1 cellular context compared by ENCODE assay signal in genomic region chr5:80654391-80655230, GRCh38.
TF ChIP-seq lines count a peak whose summit lies in the region.

DHFR (minus strand) TSS chr5:80654983; CDS start chr5:80654489, 494 bp downstream.
MSH3 (plus strand) TSS chr5:80654652; CDS start chr5:80654728, 76 bp downstream.

TF ChIP-seq in GM12878, 131 proteins besides CTCF, POLR2A, EP300 and RAD21 (continued from another document and continues in another):
- TF ChIP-seq BRCA1 (IDR thresholded peaks at IDR 0.05; ENCODE audit: low read depth, low read length) (no peak), RUNX3 (IDR thresholded peaks at IDR 0.05; ENCODE audit: low read length) (peak; percentile 55), SIN3A (IDR thresholded peaks at IDR 0.05; ENCODE audit: low read depth, low read length) (peak; percentile 96), SP1 (IDR thresholded peaks at IDR 0.05; ENCODE audit: low read depth, low read length) (peak; percentile 50), ZNF274 (IDR thresholded peaks at IDR 0.05; ENCODE audit: insufficient read depth, insufficient read length) (no peak), STAT3 (IDR thresholded peaks at IDR 0.05; ENCODE audit: low read depth, low read length) (no peak), RB1 (IDR thresholded peaks at IDR 0.05; ENCODE audit: borderline replicate concordance) (peak; percentile 88; the same call in 1 of the 2 replicates), EZH2 (IDR thresholded peaks at IDR 0.05; ENCODE audit: borderline replicate concordance, control insufficient read depth, low read depth, low read length) (no peak), ZSCAN29 (IDR thresholded peaks at IDR 0.05) (0 out of 2 replicates have a peak, but pooled peaks have one; percentile 8), HCFC1 (IDR thresholded peaks at IDR 0.05; ENCODE audit: low read length) (0 out of 2 replicates have a peak, but pooled peaks have one; percentile 8), STAT1 (conservative IDR thresholded peaks at IDR 0.05) (no peak), ZNF622 (IDR thresholded peaks at IDR 0.05) (no peak), SUPT20H (IDR thresholded peaks at IDR 0.05; ENCODE audit: borderline replicate concordance, control insufficient read depth, low read depth, low read length) (no peak), NBN (IDR thresholded peaks at IDR 0.05) (no peak; the same call in 1 of the 2 replicates), GABPA (IDR thresholded peaks at IDR 0.05; ENCODE audit: low read depth) (peak; percentile 78), NR2C2 (IDR thresholded peaks at IDR 0.05; ENCODE audit: borderline replicate concordance, control insufficient read depth, insufficient read length, low read depth) (no peak), CBX5 (IDR thresholded peaks at IDR 0.05; ENCODE audit: low read depth) (peak; percentile 38; the same call in 1 of the 2 replicates), KDM1A (IDR thresholded peaks at IDR 0.05; ENCODE audit: borderline replicate concordance) (no peak), SREBF1 (IDR thresholded peaks at IDR 0.05; ENCODE audit: low read length) (no peak), ZBTB11 (CRISPR knock-in tag; IDR thresholded peaks at IDR 0.05) (no peak), CREB1 (IDR thresholded peaks at IDR 0.05; ENCODE audit: low read depth) (0 out of 2 replicates have a peak, but pooled peaks have one; percentile 9), ZNF207 (IDR thresholded peaks at IDR 0.05; ENCODE audit: borderline replicate concordance) (no peak; the same call in 1 of the 2 replicates), NRF1 (conservative IDR thresholded peaks at IDR 0.05; ENCODE audit: low read depth, low read length) (no peak), TBL1XR1 (IDR thresholded peaks at IDR 0.05; ENCODE audit: low read depth, low read length) (no peak), TARDBP (IDR thresholded peaks at IDR 0.05; ENCODE audit: borderline replicate concordance) (no peak), CBFB (IDR thresholded peaks at IDR 0.05; ENCODE audit: low read depth) (peak; percentile 15; the same call in 1 of the 2 replicates), RBBP5 (conservative IDR thresholded peaks at IDR 0.05) (no peak), PAX8 (IDR thresholded peaks at IDR 0.05) (no peak), ZBED1 (IDR thresholded peaks at IDR 0.05; ENCODE audit: borderline replicate concordance) (no peak), RELA (IDR thresholded peaks at IDR 0.05; ENCODE audit: borderline replicate concordance, partially characterized antibody) (no peak), YBX1 (IDR thresholded peaks at IDR 0.05) (no peak), BMI1 (IDR thresholded peaks at IDR 0.05; ENCODE audit: borderline replicate concordance) (no peak), KLF5 (IDR thresholded peaks at IDR 0.05; ENCODE audit: partially characterized antibody) (no peak), ZNF687 (IDR thresholded peaks at IDR 0.05) (peak; percentile 70; the same call in 1 of the 2 replicates), NR2F1 (conservative IDR thresholded peaks at IDR 0.05) (peak; percentile 88), ZNF384 (IDR thresholded peaks at IDR 0.05; ENCODE audit: borderline replicate concordance, low read depth, low read length) (no peak), POLR2AphosphoS2 (IDR thresholded peaks at IDR 0.05; ENCODE audit: low read depth, low read length) (peak; percentile 85), POLR2AphosphoS5 (IDR thresholded peaks at IDR 0.05; ENCODE audit: low read length) (peak; percentile 93)
- TF ChIP-seq, protein P1, sequence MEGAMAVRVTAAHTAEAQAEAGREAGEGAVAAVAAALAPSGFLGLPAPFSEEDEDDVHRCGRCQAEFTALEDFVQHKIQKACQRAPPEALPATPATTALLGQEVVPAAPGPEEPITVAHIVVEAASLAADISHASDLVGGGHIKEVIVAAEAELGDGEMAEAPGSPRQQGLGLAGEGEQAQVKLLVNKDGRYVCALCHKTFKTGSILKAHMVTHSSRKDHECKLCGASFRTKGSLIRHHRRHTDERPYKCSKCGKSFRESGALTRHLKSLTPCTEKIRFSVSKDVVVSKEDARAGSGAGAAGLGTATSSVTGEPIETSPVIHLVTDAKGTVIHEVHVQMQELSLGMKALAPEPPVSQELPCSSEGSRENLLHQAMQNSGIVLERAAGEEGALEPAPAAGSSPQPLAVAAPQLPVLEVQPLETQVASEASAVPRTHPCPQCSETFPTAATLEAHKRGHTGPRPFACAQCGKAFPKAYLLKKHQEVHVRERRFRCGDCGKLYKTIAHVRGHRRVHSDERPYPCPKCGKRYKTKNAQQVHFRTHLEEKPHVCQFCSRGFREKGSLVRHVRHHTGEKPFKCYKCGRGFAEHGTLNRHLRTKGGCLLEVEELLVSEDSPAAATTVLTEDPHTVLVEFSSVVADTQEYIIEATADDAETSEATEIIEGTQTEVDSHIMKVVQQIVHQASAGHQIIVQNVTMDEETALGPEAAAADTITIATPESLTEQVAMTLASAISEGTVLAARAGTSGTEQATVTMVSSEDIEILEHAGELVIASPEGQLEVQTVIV (IDR thresholded peaks at IDR 0.05; ENCODE audit: borderline replicate concordance, partially characterized antibody), result no peak
- TF ChIP-seq, protein P2, sequence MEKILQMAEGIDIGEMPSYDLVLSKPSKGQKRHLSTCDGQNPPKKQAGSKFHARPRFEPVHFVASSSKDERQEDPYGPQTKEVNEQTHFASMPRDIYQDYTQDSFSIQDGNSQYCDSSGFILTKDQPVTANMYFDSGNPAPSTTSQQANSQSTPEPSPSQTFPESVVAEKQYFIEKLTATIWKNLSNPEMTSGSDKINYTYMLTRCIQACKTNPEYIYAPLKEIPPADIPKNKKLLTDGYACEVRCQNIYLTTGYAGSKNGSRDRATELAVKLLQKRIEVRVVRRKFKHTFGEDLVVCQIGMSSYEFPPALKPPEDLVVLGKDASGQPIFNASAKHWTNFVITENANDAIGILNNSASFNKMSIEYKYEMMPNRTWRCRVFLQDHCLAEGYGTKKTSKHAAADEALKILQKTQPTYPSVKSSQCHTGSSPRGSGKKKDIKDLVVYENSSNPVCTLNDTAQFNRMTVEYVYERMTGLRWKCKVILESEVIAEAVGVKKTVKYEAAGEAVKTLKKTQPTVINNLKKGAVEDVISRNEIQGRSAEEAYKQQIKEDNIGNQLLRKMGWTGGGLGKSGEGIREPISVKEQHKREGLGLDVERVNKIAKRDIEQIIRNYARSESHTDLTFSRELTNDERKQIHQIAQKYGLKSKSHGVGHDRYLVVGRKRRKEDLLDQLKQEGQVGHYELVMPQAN (conservative IDR thresholded peaks at IDR 0.05), result peak; percentile 99
- TF ChIP-seq, protein P3, sequence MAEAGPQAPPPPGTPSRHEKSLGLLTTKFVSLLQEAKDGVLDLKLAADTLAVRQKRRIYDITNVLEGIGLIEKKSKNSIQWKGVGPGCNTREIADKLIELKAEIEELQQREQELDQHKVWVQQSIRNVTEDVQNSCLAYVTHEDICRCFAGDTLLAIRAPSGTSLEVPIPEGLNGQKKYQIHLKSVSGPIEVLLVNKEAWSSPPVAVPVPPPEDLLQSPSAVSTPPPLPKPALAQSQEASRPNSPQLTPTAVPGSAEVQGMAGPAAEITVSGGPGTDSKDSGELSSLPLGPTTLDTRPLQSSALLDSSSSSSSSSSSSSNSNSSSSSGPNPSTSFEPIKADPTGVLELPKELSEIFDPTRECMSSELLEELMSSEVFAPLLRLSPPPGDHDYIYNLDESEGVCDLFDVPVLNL (IDR thresholded peaks at IDR 0.05; ENCODE audit: low read depth, low read length), result peak; percentile 68
- TF ChIP-seq, protein P4, sequence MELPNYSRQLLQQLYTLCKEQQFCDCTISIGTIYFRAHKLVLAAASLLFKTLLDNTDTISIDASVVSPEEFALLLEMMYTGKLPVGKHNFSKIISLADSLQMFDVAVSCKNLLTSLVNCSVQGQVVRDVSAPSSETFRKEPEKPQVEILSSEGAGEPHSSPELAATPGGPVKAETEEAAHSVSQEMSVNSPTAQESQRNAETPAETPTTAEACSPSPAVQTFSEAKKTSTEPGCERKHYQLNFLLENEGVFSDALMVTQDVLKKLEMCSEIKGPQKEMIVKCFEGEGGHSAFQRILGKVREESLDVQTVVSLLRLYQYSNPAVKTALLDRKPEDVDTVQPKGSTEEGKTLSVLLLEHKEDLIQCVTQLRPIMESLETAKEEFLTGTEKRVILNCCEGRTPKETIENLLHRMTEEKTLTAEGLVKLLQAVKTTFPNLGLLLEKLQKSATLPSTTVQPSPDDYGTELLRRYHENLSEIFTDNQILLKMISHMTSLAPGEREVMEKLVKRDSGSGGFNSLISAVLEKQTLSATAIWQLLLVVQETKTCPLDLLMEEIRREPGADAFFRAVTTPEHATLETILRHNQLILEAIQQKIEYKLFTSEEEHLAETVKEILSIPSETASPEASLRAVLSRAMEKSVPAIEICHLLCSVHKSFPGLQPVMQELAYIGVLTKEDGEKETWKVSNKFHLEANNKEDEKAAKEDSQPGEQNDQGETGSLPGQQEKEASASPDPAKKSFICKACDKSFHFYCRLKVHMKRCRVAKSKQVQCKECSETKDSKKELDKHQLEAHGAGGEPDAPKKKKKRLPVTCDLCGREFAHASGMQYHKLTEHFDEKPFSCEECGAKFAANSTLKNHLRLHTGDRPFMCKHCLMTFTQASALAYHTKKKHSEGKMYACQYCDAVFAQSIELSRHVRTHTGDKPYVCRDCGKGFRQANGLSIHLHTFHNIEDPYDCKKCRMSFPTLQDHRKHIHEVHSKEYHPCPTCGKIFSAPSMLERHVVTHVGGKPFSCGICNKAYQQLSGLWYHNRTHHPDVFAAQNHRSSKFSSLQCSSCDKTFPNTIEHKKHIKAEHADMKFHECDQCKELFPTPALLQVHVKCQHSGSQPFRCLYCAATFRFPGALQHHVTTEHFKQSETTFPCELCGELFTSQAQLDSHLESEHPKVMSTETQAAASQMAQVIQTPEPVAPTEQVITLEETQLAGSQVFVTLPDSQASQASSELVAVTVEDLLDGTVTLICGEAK (IDR thresholded peaks at IDR 0.05; ENCODE audit: borderline replicate concordance), result peak; percentile 66; the same call in 1 of the 2 replicates
- TF ChIP-seq, protein P5, sequence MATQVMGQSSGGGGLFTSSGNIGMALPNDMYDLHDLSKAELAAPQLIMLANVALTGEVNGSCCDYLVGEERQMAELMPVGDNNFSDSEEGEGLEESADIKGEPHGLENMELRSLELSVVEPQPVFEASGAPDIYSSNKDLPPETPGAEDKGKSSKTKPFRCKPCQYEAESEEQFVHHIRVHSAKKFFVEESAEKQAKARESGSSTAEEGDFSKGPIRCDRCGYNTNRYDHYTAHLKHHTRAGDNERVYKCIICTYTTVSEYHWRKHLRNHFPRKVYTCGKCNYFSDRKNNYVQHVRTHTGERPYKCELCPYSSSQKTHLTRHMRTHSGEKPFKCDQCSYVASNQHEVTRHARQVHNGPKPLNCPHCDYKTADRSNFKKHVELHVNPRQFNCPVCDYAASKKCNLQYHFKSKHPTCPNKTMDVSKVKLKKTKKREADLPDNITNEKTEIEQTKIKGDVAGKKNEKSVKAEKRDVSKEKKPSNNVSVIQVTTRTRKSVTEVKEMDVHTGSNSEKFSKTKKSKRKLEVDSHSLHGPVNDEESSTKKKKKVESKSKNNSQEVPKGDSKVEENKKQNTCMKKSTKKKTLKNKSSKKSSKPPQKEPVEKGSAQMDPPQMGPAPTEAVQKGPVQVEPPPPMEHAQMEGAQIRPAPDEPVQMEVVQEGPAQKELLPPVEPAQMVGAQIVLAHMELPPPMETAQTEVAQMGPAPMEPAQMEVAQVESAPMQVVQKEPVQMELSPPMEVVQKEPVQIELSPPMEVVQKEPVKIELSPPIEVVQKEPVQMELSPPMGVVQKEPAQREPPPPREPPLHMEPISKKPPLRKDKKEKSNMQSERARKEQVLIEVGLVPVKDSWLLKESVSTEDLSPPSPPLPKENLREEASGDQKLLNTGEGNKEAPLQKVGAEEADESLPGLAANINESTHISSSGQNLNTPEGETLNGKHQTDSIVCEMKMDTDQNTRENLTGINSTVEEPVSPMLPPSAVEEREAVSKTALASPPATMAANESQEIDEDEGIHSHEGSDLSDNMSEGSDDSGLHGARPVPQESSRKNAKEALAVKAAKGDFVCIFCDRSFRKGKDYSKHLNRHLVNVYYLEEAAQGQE (IDR thresholded peaks at IDR 0.05; ENCODE audit: low read depth, low read length), result no peak
